ENCODE assay signal across 29 cellular contexts in genomic region chr9:109558718-109559151, GRCh38.
DNase-seq lines count a peak whose midpoint lies in the region; ATAC-seq, FAIRE-seq and TF ChIP-seq lines count a peak whose summit lies in the region.
"Had no signal": no experiment of that assay in that cellular context is flagged by ENCODE, and none has a peak within 500 bp of the region (broad histone marks: within the 10 kb centered on the region; RNA-seq: fewer than 3 reads in every experiment).

No MANE protein-coding gene starts in this region.

- no peaks in the 10 kb centered on the region for H3K36me3 Mint-ChIP-seq in activated naive CD4-positive, alpha-beta T cell treated with anti-CD3 and anti-CD28 coated beads, Interleukin-2, amount 50 U/mL, for 24 hours
- H3K36me3 Mint-ChIP-seq in neural crest cell (ENCODE audit: low read depth): no peaks in the 10 kb centered on the region
- H3K36me3 Mint-ChIP-seq: CD8-positive, alpha-beta memory T cell had no signal

- H3K9me3 Mint-ChIP-seq in activated naive CD4-positive, alpha-beta T cell treated with anti-CD3 and anti-CD28 coated beads, Interleukin-2, amount 50 U/mL, for 24 hours: no peaks in the 10 kb centered on the region
- no peaks in the 10 kb centered on the region for H3K9me3 Mint-ChIP-seq in neural crest cell

- FAIRE-seq in frontal cortex (lab: Jason Lieb, UNC): no peak
- FAIRE-seq: GM12878, H54 had no signal

- no peaks in the 10 kb centered on the region for H3K36me3 ChIP-seq in aorta (ENCODE audit: control insufficient read depth in 1 of 2, insufficient read depth in 2 of 2, low read length in 1 of 2)

- TF ChIP-seq CTCF in choroid plexus epithelial cell (conservative IDR thresholded peaks at IDR 0.05; ENCODE audit: low read depth, low read length): no peak
- no peak for TF ChIP-seq CTCF in neural crest cell (conservative IDR thresholded peaks at IDR 0.05)
- no peak for TF ChIP-seq CTCF in omental fat pad (IDR thresholded peaks at IDR 0.05)

- 27 to 48% methylated on average over 5 of the region's 5 CpGs for WGBS in aorta, 2 donors

- peaks cover 0 to 2% of the 10 kb centered on the region in 2 donors for H3K4me1 ChIP-seq in aorta (ENCODE audit: control insufficient read depth in 1 of 2, insufficient read depth in 2 of 2, low read length in 2 of 2)

- H3K9me3 ChIP-seq in aorta (ENCODE audit: control insufficient read depth, low read length): peaks cover 2% of the 10 kb centered on the region

- no peak for DNase-seq in activated naive CD4-positive, alpha-beta T cell treated with Interleukin-2 at 50 U/mL for 16 hours
- peak; percentile 17 for DNase-seq in choroid plexus epithelial cell (ENCODE audit: low read depth)
- DNase-seq in neural crest cell (ENCODE audit: low read depth, low spot score): no peak
- peak in 1 of 2 donors; percentile 77 for DNase-seq in aorta
- DNase-seq in UCSD-AML1 (lab: John Stamatoyannopoulos, UW; ENCODE audit: unreplicated experiment): no peak
- no peak for DNase-seq in omental fat pad (ENCODE audit: low spot score)
- DNase-seq in frontal cortex (ENCODE audit: low spot score in 2 of 2): no peak
- DNase-seq: CD8-positive, alpha-beta memory T cell; DMS 273 treated with DMSO at 0.1 percent for 48 hours; DMS79; EL; GDM1; NCI-H1092 treated with DMSO at 0.1 percent for 48 hours; NCI-H1436; NCI-H187; NCI-H2107; NCI-H446 treated with DMSO at 0.1 percent for 48 hours; NCI-H526; NCI-H82; NK-92 treated with Interleukin-12 subunit alpha and Interleukin-12 subunit beta, amount 100 ng/mL, for 24 hours; PC-3; Right ventricle myocardium superior had no signal

- no peak overlapping the region for H3K27ac ChIP-seq in aorta (ENCODE audit: low read depth in 1 of 2, low read length in 2 of 2)
- H3K27ac ChIP-seq: 22Rv1, C4-2B, HL-60 had no signal

- H3K27me3 ChIP-seq in aorta (ENCODE audit: control insufficient read depth in 1 of 2, insufficient read depth in 2 of 2, low read length in 1 of 2): no peaks in the 10 kb centered on the region

- ATAC-seq in aorta (ENCODE audit: low FRiP score): peak; percentile 57
- ATAC-seq in omental fat pad (ENCODE audit: low FRiP score): no peak
- ATAC-seq: GM12878, PC-3 had no signal

- H3K27me3 Mint-ChIP-seq in activated naive CD4-positive, alpha-beta T cell treated with anti-CD3 and anti-CD28 coated beads, Interleukin-2, amount 50 U/mL, for 24 hours: peaks cover 4% of the 10 kb centered on the region
- peaks cover 14% of the 10 kb centered on the region for H3K27me3 Mint-ChIP-seq in neural crest cell (ENCODE audit: low read depth)

- H3K27ac Mint-ChIP-seq in activated naive CD4-positive, alpha-beta T cell treated with anti-CD3 and anti-CD28 coated beads, Interleukin-2, amount 50 U/mL, for 24 hours: peak overlapping the region; percentile 57
- peak overlapping the region; percentile 69 for H3K27ac Mint-ChIP-seq in neural crest cell (ENCODE audit: unreplicated experiment)
- H3K27ac Mint-ChIP-seq: B cell had no signal

- no peaks in the 10 kb centered on the region for H3K4me1 Mint-ChIP-seq in activated naive CD4-positive, alpha-beta T cell treated with anti-CD3 and anti-CD28 coated beads, Interleukin-2, amount 50 U/mL, for 24 hours
- H3K4me1 Mint-ChIP-seq in neural crest cell: peaks cover 9% of the 10 kb centered on the region
- H3K4me1 Mint-ChIP-seq: B cell; CD8-positive, alpha-beta memory T cell had no signal

- no peak overlapping the region for H3K4me3 Mint-ChIP-seq in activated naive CD4-positive, alpha-beta T cell treated with anti-CD3 and anti-CD28 coated beads, Interleukin-2, amount 50 U/mL, for 24 hours
- H3K4me3 Mint-ChIP-seq in neural crest cell: no peak overlapping the region
- H3K4me3 Mint-ChIP-seq: B cell; CD8-positive, alpha-beta memory T cell had no signal

- intact Hi-C loops in aorta (cut with DNase I): no loop called here

- H3K4me3 ChIP-seq in choroid plexus epithelial cell (ENCODE audit: low read depth, low read length): no peak overlapping the region
- no peak overlapping the region for H3K4me3 ChIP-seq in aorta (ENCODE audit: low read length in 2 of 2)
- H3K4me3 ChIP-seq: GM12878 had no signal
